Comparison of ENCODE assay signal across 10 cellular contexts in genomic region chr13:41780736-41781708, GRCh38.
DNase-seq lines count a peak whose midpoint lies in the region; ATAC-seq, FAIRE-seq and TF ChIP-seq lines count a peak whose summit lies in the region.
"Had no signal": no experiment of that assay in that cellular context is flagged by ENCODE, and none has a peak within 500 bp of the region (broad histone marks: within the 10 kb centered on the region; RNA-seq: fewer than 3 reads in every experiment).

No MANE protein-coding gene starts in this region.

- H3K4me3 Mint-ChIP-seq in MCF 10A (ENCODE audit: unreplicated experiment) = no peak overlapping the region
- no peak overlapping the region for H3K4me3 Mint-ChIP-seq in naive thymus-derived CD8-positive, alpha-beta T cell

- no peak for TF ChIP-seq POLR2A in A549 (IDR thresholded peaks at IDR 0.05; ENCODE audit: low read length)
- no peak for TF ChIP-seq POLR2A in ovary (IDR thresholded peaks at IDR 0.05)

- no TSS peak for BruUV-seq in MCF 10A (replicated peaks; lab: Mats Ljungman, UMichigan)

- WGBS in A549 (ENCODE audit: missing lambda C conversion rate) = 37% methylated on average over 5 of the region's 5 CpGs
- WGBS in ovary, 3 donors = 67 to 78% (median 72%) methylated on average over 5 of the region's 5 CpGs

- no peak overlapping the region for H3K4me3 ChIP-seq in A549
- H3K4me3 ChIP-seq in ovary = no peak overlapping the region
- H3K4me3 ChIP-seq: transverse colon had no signal

- peaks cover 23% of the 10 kb centered on the region for H3K4me1 ChIP-seq in A549
- H3K4me1 ChIP-seq in ovary (ENCODE audit: insufficient read depth) = peaks cover 2% of the 10 kb centered on the region

- TF ChIP-seq EP300 in A549 (IDR thresholded peaks at IDR 0.05) (no peak), ovary (IDR thresholded peaks at IDR 0.05) (no peak)

- CTCF ChIA-PET in A549 (lab: Yijun Ruan, JAX) (no interaction called here), MCF 10A (lab: Yijun Ruan, JAX) (interaction anchor here (0.6 to 1.6 kb wide), 4 partner anchors 11 to 113 kb away, joined by 3 to 5 read pairs (median 4); no protein-coding TSS in a partner anchor), HEK293T (lab: Yijun Ruan, JAX) (no interaction called here)

- H3K27me3 Mint-ChIP-seq in MCF 10A (ENCODE audit: insufficient read depth, unreplicated experiment) = no peaks in the 10 kb centered on the region
- no peaks in the 10 kb centered on the region for H3K27me3 Mint-ChIP-seq in naive thymus-derived CD8-positive, alpha-beta T cell

- H3K4me1 Mint-ChIP-seq in MCF 10A (ENCODE audit: insufficient read depth, unreplicated experiment) = no peaks in the 10 kb centered on the region
- peaks cover 0 to 6% (median 0%) of the 10 kb centered on the region in 4 donors for H3K4me1 Mint-ChIP-seq in naive thymus-derived CD8-positive, alpha-beta T cell

- peak overlapping the region; percentile 62 for H3K4me2 ChIP-seq in A549

- H3K9me3 ChIP-seq in A549 = no peaks in the 10 kb centered on the region
- H3K9me3 ChIP-seq in ovary = no peaks in the 10 kb centered on the region
- H3K9me3 ChIP-seq: transverse colon had no signal

- no peaks in the 10 kb centered on the region for H3K36me3 ChIP-seq in ovary

- no peak overlapping the region for H3K27ac Mint-ChIP-seq in MCF 10A (ENCODE audit: low read depth, unreplicated experiment)
- no peak overlapping the region for H3K27ac Mint-ChIP-seq in naive thymus-derived CD8-positive, alpha-beta T cell

- TF ChIP-seq CTCF in A549 (IDR thresholded peaks at IDR 0.05) (no peak), MCF 10A (IDR thresholded peaks at IDR 0.05; ENCODE audit: unreplicated experiment) (no peak), ovary (IDR thresholded peaks at IDR 0.05) (no peak)

- H3K27ac ChIP-seq in A549 (peak overlapping the region; percentile 47 to 50; a peak in 5 of 6 replicates), ovary (no peak overlapping the region)
- H3K27ac ChIP-seq: transverse colon had no signal

- ATAC-seq in A549 = peak in 1 of 2 experiments; percentile 60; a peak in 3 of 6 replicates
- no peak for ATAC-seq in naive thymus-derived CD8-positive, alpha-beta T cell

- DNase-seq in A549 (ENCODE audit: low read depth in 1 of 2, low spot score in 1 of 2) (peak in 1 of 2 experiments; percentile 19), HK-2 (ENCODE audit: unreplicated experiment) (peak; percentile 11), MCF 10A (ENCODE audit: unreplicated experiment) (peak; percentile 53), hepatic stellate cell (ENCODE audit: low spot score) (peak; percentile 42), HEK293T (ENCODE audit: extremely low spot score) (no peak), T-helper 1 cell (no peak), ovary (no peak)
- no peak for DNase-seq in naive thymus-derived CD8-positive, alpha-beta T cell
- DNase-seq: NCI-H1436, transverse colon had no signal

- TF ChIP-seq RAD21 in A549 (conservative IDR thresholded peaks at IDR 0.05 in 1 of 2, IDR thresholded peaks at IDR 0.05 in 1 of 2) = no peak

- H3K27me3 ChIP-seq in ovary = no peaks in the 10 kb centered on the region
- H3K27me3 ChIP-seq: transverse colon had no signal

- H3K36me3 Mint-ChIP-seq in MCF 10A (ENCODE audit: insufficient read depth, unreplicated experiment) = no peaks in the 10 kb centered on the region
- peaks cover 0 to 24% (median 9%) of the 10 kb centered on the region in 3 donors for H3K36me3 Mint-ChIP-seq in naive thymus-derived CD8-positive, alpha-beta T cell

- no peak for FAIRE-seq in A549 (lab: Jason Lieb, UNC)

- no peaks in the 10 kb centered on the region for H3K9me3 Mint-ChIP-seq in MCF 10A (ENCODE audit: unreplicated experiment)
- H3K9me3 Mint-ChIP-seq in naive thymus-derived CD8-positive, alpha-beta T cell = no peaks in the 10 kb centered on the region

- POLR2A ChIA-PET in A549 (lab: Yijun Ruan, JAX) (no interaction called here), MCF 10A (lab: Yijun Ruan, JAX) (interaction anchor here (0.6 to 1.5 kb wide), 4 partner anchors 10 to 263 kb away, joined by 3 read pairs; no protein-coding TSS in a partner anchor), HEK293T (lab: Yijun Ruan, JAX) (no interaction called here)
- POLR2A ChIA-PET in naive thymus-derived CD8-positive, alpha-beta T cell (lab: Charles Lee) = no interaction called here

- intact Hi-C loops in MCF 10A (cut with micrococcal nuclease) = no loop called here
- intact Hi-C loops in ovary (cut with DNase I) = no loop called here

TF ChIP-seq in A549, 52 proteins besides CTCF, POLR2A, EP300 and RAD21:
- no peak for TF ChIP-seq FOSB (CRISPR knock-in tag; IDR thresholded peaks at IDR 0.05)
- no peak for TF ChIP-seq RARB (CRISPR knock-in tag; IDR thresholded peaks at IDR 0.05)
- no peak for TF ChIP-seq CEBPB (IDR thresholded peaks at IDR 0.05)
- no peak for TF ChIP-seq NR3C1 (IDR thresholded peaks at IDR 0.05)
- TF ChIP-seq SMC3 (IDR thresholded peaks at IDR 0.05) = no peak
- no peak for TF ChIP-seq KDM5A (IDR thresholded peaks at IDR 0.05)
- TF ChIP-seq PHF8 (IDR thresholded peaks at IDR 0.05; ENCODE audit: borderline replicate concordance, low read depth) = no peak
- no peak for TF ChIP-seq POLR2AphosphoS2 (conservative IDR thresholded peaks at IDR 0.05; ENCODE audit: low read length)
- TF ChIP-seq MAFK (IDR thresholded peaks at IDR 0.05; ENCODE audit: partially characterized antibody) = no peak
- TF ChIP-seq HEYL (CRISPR knock-in tag; IDR thresholded peaks at IDR 0.05) = no peak

TF ChIP-seq in HEK293T, 16 proteins besides CTCF, POLR2A, EP300 and RAD21:
- no peak for TF ChIP-seq SUZ12 (IDR thresholded peaks at IDR 0.05)
- TF ChIP-seq LEF1 (IDR thresholded peaks at IDR 0.05; ENCODE audit: borderline replicate concordance) = no peak
- TF ChIP-seq L3MBTL2 (conservative IDR thresholded peaks at IDR 0.05) = no peak
- no peak for TF ChIP-seq SP1 (IDR thresholded peaks at IDR 0.05)
- no peak for TF ChIP-seq ARNT (IDR thresholded peaks at IDR 0.05)
- no peak for TF ChIP-seq TARDBP (IDR thresholded peaks at IDR 0.05)
- no peak for TF ChIP-seq PKNOX1 (IDR thresholded peaks at IDR 0.05)
- TF ChIP-seq HDGF (IDR thresholded peaks at IDR 0.05; ENCODE audit: borderline replicate concordance) = no peak
- TF ChIP-seq ELF4 (IDR thresholded peaks at IDR 0.05) = no peak
- no peak for TF ChIP-seq FOXM1 (IDR thresholded peaks at IDR 0.05; ENCODE audit: borderline replicate concordance)
- no peak for TF ChIP-seq FOXK2 (IDR thresholded peaks at IDR 0.05)
- no peak for TF ChIP-seq ZNF384 (IDR thresholded peaks at IDR 0.05)
- TF ChIP-seq CTBP1 (IDR thresholded peaks at IDR 0.05; ENCODE audit: borderline replicate concordance) = no peak
- no peak for TF ChIP-seq FOXA1 (IDR thresholded peaks at IDR 0.05)
- no peak for TF ChIP-seq NFRKB (IDR thresholded peaks at IDR 0.05)

Comparison
In these comparisons a context has a peak if more than half of its experiments do, and no peak if none do; other contexts are left out.
1. DNase-seq: peak in HK-2 (single experiment), MCF 10A (single experiment) and hepatic stellate cell (single experiment); none in HEK293T (single experiment), T-helper 1 cell (0 of 5), naive thymus-derived CD8-positive, alpha-beta T cell (0 of 10) and ovary (0 of 5).
2. H3K27ac ChIP-seq: peak in A549 (2 of 2); none in ovary (0 of 2).